Comparison of ENCODE assay signal across 8 cellular contexts in genomic region chr19:38869836-38870607, GRCh38. TPM values are rescaled to one million over a fixed set of nuclear protein-coding genes. Genes with fewer than 3 reads are reported as not detected.
DNase-seq lines count a peak whose midpoint lies in the region; TF ChIP-seq lines count a peak whose summit lies in the region.

No MANE protein-coding gene starts in this region.

- DNase-seq in EL, result peak; percentile 77
- DNase-seq in HFFc6, result peak; percentile 24
- peak; percentile 23 for DNase-seq in NCI-H446 treated with DMSO at 0.1 percent for 48 hours (lab: John Stamatoyannopoulos, UW)
- DNase-seq in activated T-cell treated with anti-CD3 and anti-CD28 coated beads for 4 hours, result peak; percentile 89
- peak; percentile 86 to 91 for DNase-seq in erythroblast (lab: John Stamatoyannopoulos, UW)
- DNase-seq in stimulated activated CD8-positive, alpha-beta memory T cell treated with anti-CD3 and anti-CD28 coated beads, Interleukin-7, amount 100 ng/mL, for 1 hour (ENCODE audit: low read depth in 2 of 2), result peak; percentile 80 to 84
- no peak for DNase-seq in HCEC 1CT

- no peaks in the 10 kb centered on the region for H3K9me3 ChIP-seq in muscle layer of duodenum (ENCODE audit: control insufficient read depth in 1 of 2, low read length in 2 of 2)

- no peaks in the 10 kb centered on the region; the same call in none of the 2 replicates for H3K27me3 Mint-ChIP-seq in HFFc6 (ENCODE audit: insufficient read depth)

- H3K4me3 Mint-ChIP-seq in HFFc6, result peak overlapping the region; percentile 81

- H3K27ac Mint-ChIP-seq in HFFc6, result no peak overlapping the region

- no peaks in the 10 kb centered on the region for H3K27me3 ChIP-seq in muscle layer of duodenum (ENCODE audit: low read depth, low read length)

- H3K9me3 Mint-ChIP-seq in HFFc6, result no peaks in the 10 kb centered on the region

- H3K4me3 ChIP-seq in muscle layer of duodenum (ENCODE audit: low read depth in 1 of 2, low read length in 2 of 2), result peak overlapping the region; percentile 60 to 71

- peak; percentile 89 for TF ChIP-seq CTCF in HFFc6 (IDR thresholded peaks at IDR 0.05)

- H3K4me1 ChIP-seq in muscle layer of duodenum (ENCODE audit: control insufficient read depth in 1 of 2, insufficient read depth in 2 of 2, low read length in 2 of 2), result peaks cover 0 to 15% of the 10 kb centered on the region in 2 donors

- no peaks in the 10 kb centered on the region for H3K36me3 Mint-ChIP-seq in HFFc6 (ENCODE audit: low read depth)

- H3K4me1 Mint-ChIP-seq in HFFc6 (ENCODE audit: low read depth), result peaks cover 6% of the 10 kb centered on the region; the same call in 1 of the 2 replicates

- TF ChIP-seq POLR2A in erythroblast (IDR thresholded peaks at IDR 0.05; ENCODE audit: low read length), result peak; percentile 41

- H3K36me3 ChIP-seq in muscle layer of duodenum (ENCODE audit: control insufficient read depth in 1 of 2, insufficient read depth in 2 of 2, low read length in 2 of 2), result no peaks in the 10 kb centered on the region

- H3K27ac ChIP-seq in muscle layer of duodenum (ENCODE audit: low read length), result no peak overlapping the region

RNA-seq across cellular contexts. Expression of gene RINL, which starts 8.1 kb away (rescaled TPM):
- total RNA-seq in HFFc6 (2021; fragmentation: NEBNext Ultra II Directional; extraction: Animal tissue kit (Norgen Biotek cat#: 25700)), result 1 to 10 TPM in 5 of 6 experiments, under 1 TPM in 1; 0.69 to 3.5 (median 1.7) TPM

RNA-seq across cellular contexts. Expression of gene HNRNPL, which starts 20.2 kb away (rescaled TPM):
- 100 to 1,000 TPM; 337 to 467 (median 441) TPM for total RNA-seq in HFFc6 (2021; fragmentation: NEBNext Ultra II Directional; extraction: Animal tissue kit (Norgen Biotek cat#: 25700))

RNA-seq across cellular contexts. Expression of gene SIRT2, which starts 29.4 kb away (rescaled TPM):
- total RNA-seq in HFFc6 (2021; fragmentation: NEBNext Ultra II Directional; extraction: Animal tissue kit (Norgen Biotek cat#: 25700)), result 10 to 100 TPM; 34.9 to 36.4 (median 35.6) TPM

RNA-seq across cellular contexts. Expression of gene NFKBIB, which starts 29.7 kb away (rescaled TPM):
- total RNA-seq in HFFc6 (2021; fragmentation: NEBNext Ultra II Directional; extraction: Animal tissue kit (Norgen Biotek cat#: 25700)), result 10 to 100 TPM; 21.8 to 23.4 (median 22.9) TPM

RNA-seq across cellular contexts. Expression of gene ECH1, which starts 38.4 kb away (rescaled TPM):
- 10 to 100 TPM; 35.5 to 48.5 (median 45.6) TPM for total RNA-seq in HFFc6 (2021; fragmentation: NEBNext Ultra II Directional; extraction: Animal tissue kit (Norgen Biotek cat#: 25700))
